In the genomic region with DNA sequence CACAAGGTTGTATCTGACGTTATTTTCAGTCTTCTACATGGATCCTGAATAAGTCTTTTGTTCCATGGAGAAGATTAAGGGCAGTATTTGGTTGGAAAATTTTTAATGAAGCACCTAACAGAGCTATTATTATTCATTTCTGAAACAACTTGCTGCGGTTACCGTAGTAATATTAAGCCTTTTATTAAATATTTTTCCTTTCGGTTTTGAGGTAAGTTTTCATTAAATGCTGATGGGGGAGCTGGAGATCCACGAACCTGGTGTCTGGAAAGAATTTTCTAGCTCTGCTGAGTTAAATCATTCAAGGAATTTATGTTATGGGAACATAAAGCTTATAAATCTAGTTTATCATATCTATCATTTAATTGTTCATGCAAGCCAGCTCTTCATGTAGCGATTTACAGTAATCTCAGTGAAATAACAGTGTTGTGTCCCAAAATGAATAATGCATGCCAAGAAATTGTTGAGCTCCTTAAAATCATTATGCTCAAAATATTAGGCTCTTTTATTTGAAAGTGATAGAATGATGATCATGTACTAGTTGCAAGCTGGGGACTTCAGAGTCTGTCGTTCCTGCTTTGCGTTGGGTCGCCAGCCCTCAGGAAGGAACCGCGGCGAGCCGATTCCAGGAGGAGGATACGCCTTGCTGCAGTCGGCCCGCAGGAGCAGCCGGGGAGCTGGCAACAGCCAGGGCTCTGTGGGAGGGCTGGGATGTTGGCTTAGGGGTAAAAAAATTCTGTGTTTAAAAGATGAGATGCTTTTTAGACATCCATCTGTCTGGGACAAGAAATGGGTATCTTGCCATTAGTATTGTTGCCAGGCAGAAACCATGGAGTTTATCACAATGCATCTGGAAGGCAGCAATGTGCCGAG, we compare ENCODE assay signal across 1 cellular context.
TF ChIP-seq lines count a peak whose summit lies in the region.

No MANE protein-coding gene starts in this region.

TF ChIP-seq in A549, 52 proteins besides CTCF, POLR2A, EP300 and RAD21 (continued from another document):
- TF ChIP-seq CHD4 (IDR thresholded peaks at IDR 0.05; ENCODE audit: borderline replicate concordance): no peak
- no peak for TF ChIP-seq SMC3 (IDR thresholded peaks at IDR 0.05)
- TF ChIP-seq FOSB (CRISPR knock-in tag; IDR thresholded peaks at IDR 0.05): no peak
- no peak for TF ChIP-seq FOXS1 (CRISPR knock-in tag; IDR thresholded peaks at IDR 0.05)
TF ChIP-seq in A549: peak in this region for 0.
